9 cellular contexts compared by ENCODE assay signal in genomic region chr6:128511518-128511917, GRCh38. TPM values are rescaled to one million over a fixed set of nuclear protein-coding genes. Genes with fewer than 3 reads are reported as not detected.
A peak's percentile ranks its signal among the peaks of the same experiment; 100 is the strongest.
DNase-seq lines count a peak whose midpoint lies in the region; ATAC-seq and TF ChIP-seq lines count a peak whose summit lies in the region.
"Had no signal": no experiment of that assay in that cellular context is flagged by ENCODE, and none has a peak within 500 bp of the region (broad histone marks: within the 10 kb centered on the region; RNA-seq: fewer than 3 reads in every experiment).

No MANE protein-coding gene starts in this region.

- ATAC-seq in GM21381 (IDR thresholded peaks at IDR 0.05; ENCODE audit: unreplicated experiment), result peak; percentile 70
- peak; percentile 56 for ATAC-seq in HG03342 (IDR thresholded peaks at IDR 0.05; ENCODE audit: unreplicated experiment)
- no peak for ATAC-seq in activated CD8-positive, alpha-beta T cell treated with anti-CD3 and anti-CD28 coated beads, Interleukin-2, amount 10 ng/mL, durations not matched to agents 7 days and 5 days
- ATAC-seq in HG03025 (IDR thresholded peaks at IDR 0.05; ENCODE audit: low FRiP score, unreplicated experiment), result no peak
- ATAC-seq in HG02885 (IDR thresholded peaks at IDR 0.05; ENCODE audit: poor library complexity, unreplicated experiment), result no peak

- peak; percentile 89 for DNase-seq in epithelial cell of esophagus (ENCODE audit: low read depth)
- peak; percentile 30 for DNase-seq in superior temporal gyrus (ENCODE audit: extremely low spot score)
- no peak for DNase-seq in activated CD8-positive, alpha-beta T cell treated with anti-CD3 and anti-CD28 coated beads, Interleukin-2, amount 10 ng/mL, durations not matched to agents 7 days and 5 days
- DNase-seq: effector CD8-positive, alpha-beta T cell; Peyer's patch had no signal

- no peak for TF ChIP-seq CTCF in epithelial cell of esophagus (IDR thresholded peaks at IDR 0.05; ENCODE audit: insufficient read depth, low read depth, low read length, missing control alignments)

- no peaks in the 10 kb centered on the region for H3K4me1 Mint-ChIP-seq in activated CD8-positive, alpha-beta T cell treated with anti-CD3 and anti-CD28 coated beads, Interleukin-2, amount 10 ng/mL, durations not matched to agents 7 days and 5 days (ENCODE audit: low read depth)

- no peak overlapping the region for H3K4me3 ChIP-seq in epithelial cell of esophagus (ENCODE audit: low read length)
- H3K4me3 ChIP-seq: Peyer's patch had no signal

- no peak overlapping the region for H3K27ac Mint-ChIP-seq in activated CD8-positive, alpha-beta T cell treated with anti-CD3 and anti-CD28 coated beads, Interleukin-2, amount 10 ng/mL, durations not matched to agents 7 days and 5 days

- CTCF ChIA-PET in activated CD8-positive, alpha-beta T cell treated with anti-CD3 and anti-CD28 coated beads, Interleukin-2, amount 10 ng/mL, durations not matched to agents 7 days and 5 days (lab: Charles Lee), result interaction anchor here (1.0 kb wide), 1 partner anchor 9 kb away, joined by 7 read pairs; the partner anchor contains the start of gene PTPRK

- POLR2A ChIA-PET in activated CD8-positive, alpha-beta T cell treated with anti-CD3 and anti-CD28 coated beads, Interleukin-2, amount 10 ng/mL, durations not matched to agents 7 days and 5 days (lab: Charles Lee), result no interaction called here

- no peak overlapping the region for H3K4me3 Mint-ChIP-seq in activated CD8-positive, alpha-beta T cell treated with anti-CD3 and anti-CD28 coated beads, Interleukin-2, amount 10 ng/mL, durations not matched to agents 7 days and 5 days

- H3K27me3 Mint-ChIP-seq in activated CD8-positive, alpha-beta T cell treated with anti-CD3 and anti-CD28 coated beads, Interleukin-2, amount 10 ng/mL, durations not matched to agents 7 days and 5 days (ENCODE audit: low read depth), result peaks cover 14% of the 10 kb centered on the region

- H3K36me3 Mint-ChIP-seq in activated CD8-positive, alpha-beta T cell treated with anti-CD3 and anti-CD28 coated beads, Interleukin-2, amount 10 ng/mL, durations not matched to agents 7 days and 5 days (ENCODE audit: low read depth), result no peaks in the 10 kb centered on the region

- H3K9me3 Mint-ChIP-seq in activated CD8-positive, alpha-beta T cell treated with anti-CD3 and anti-CD28 coated beads, Interleukin-2, amount 10 ng/mL, durations not matched to agents 7 days and 5 days (ENCODE audit: insufficient read depth), result no peaks in the 10 kb centered on the region

RNA-seq across cellular contexts. Expression of gene PTPRK, which starts 8.9 kb away (rescaled TPM):
- total RNA-seq in activated CD8-positive, alpha-beta T cell treated with anti-CD3 and anti-CD28 coated beads, Interleukin-2, amount 10 ng/mL, durations not matched to agents 7 days and 5 days, result 1 to 10 TPM; 3.1 to 3.6 TPM

Comparison
In these comparisons a context has a peak if more than half of its experiments do, and no peak if none do; other contexts are left out.
1. ATAC-seq: peak in GM21381 (single experiment) and HG03342 (single experiment); none in activated CD8-positive, alpha-beta T cell treated with anti-CD3 and anti-CD28 coated beads, Interleukin-2, amount 10 ng/mL, durations not matched to agents 7 days and 5 days (single experiment), HG03025 (single experiment) and HG02885 (single experiment).